In genomic region chr16:75464130-75464918, GRCh38 we compare ENCODE assay signal across 8 cellular contexts. TPM values are rescaled to one million over a fixed set of nuclear protein-coding genes. Genes with fewer than 3 reads are reported as not detected.
DNase-seq lines count a peak whose midpoint lies in the region; ATAC-seq and TF ChIP-seq lines count a peak whose summit lies in the region.

TSS of gene TMEM170A (minus strand) at chr16:75464689. CDS start at chr16:75464600, 89 bp downstream.

- H3K4me3 ChIP-seq in breast epithelium (peak within 1 kb of the TSS; percentile 76 to 93 (median 84)), iPS-18c (ENCODE audit: insufficient read depth, low read depth, low read length) (peak within 1 kb of the TSS; percentile 81), skin epidermis (peak within 1 kb of the TSS; percentile 77 to 98 (median 85))

- ATAC-seq in GM18873 (IDR thresholded peaks at IDR 0.05; ENCODE audit: low FRiP score, unreplicated experiment), result peak; percentile 94
- ATAC-seq in HG03139 (IDR thresholded peaks at IDR 0.05; ENCODE audit: unreplicated experiment), result peak; percentile 92

- peak; percentile 97 for TF ChIP-seq CTCF in VCaP (conservative IDR thresholded peaks at IDR 0.05)
- peak; percentile 100 for TF ChIP-seq CTCF in breast epithelium (IDR thresholded peaks at IDR 0.05)

- DNase-seq in AG08396 (ENCODE audit: low spot score) (peak; percentile 99), NCI-H2196 treated with DMSO at 0.1 percent for 48 hours (lab: John Stamatoyannopoulos, UW; ENCODE audit: unreplicated experiment) (peak; percentile 71), breast epithelium (ENCODE audit: low spot score in 2 of 2) (peak; percentile 100)

- H3K27me3 ChIP-seq in breast epithelium, result no peaks in the 10 kb centered on the region

- no peaks in the 10 kb centered on the region for H3K36me3 ChIP-seq in breast epithelium

- H3K27ac ChIP-seq in VCaP (peak within 1 kb of the TSS; percentile 82), breast epithelium (peak within 1 kb of the TSS; percentile 95), skin epidermis (peak within 1 kb of the TSS; percentile 46 to 97 (median 93))

- no peaks in the 10 kb centered on the region for H3K4me1 ChIP-seq in breast epithelium

- TF ChIP-seq POLR2A in breast epithelium (IDR thresholded peaks at IDR 0.05), result peak; percentile 72

- intact Hi-C loops in breast epithelium (cut with DNase I; ENCODE audit: low total_unique reads), result no loop called here

- no peaks in the 10 kb centered on the region for H3K9me3 ChIP-seq in breast epithelium
- no peaks in the 10 kb centered on the region for H3K9me3 ChIP-seq in iPS-18c (ENCODE audit: control insufficient read depth, insufficient read depth, low read length)

RNA-seq across cellular contexts. Expression of gene TMEM170A, which starts in this region (rescaled TPM):
- 10 to 100 TPM; 12.8 to 36.3 (median 22.0) TPM for total RNA-seq in breast epithelium

Comparison
In these comparisons a context has a peak if more than half of its experiments do, and no peak if none do; other contexts are left out.
1. Peak in every context shown above with its lines: DNase-seq, ATAC-seq, H3K4me3 ChIP-seq and H3K27ac ChIP-seq.